In the genomic region with DNA sequence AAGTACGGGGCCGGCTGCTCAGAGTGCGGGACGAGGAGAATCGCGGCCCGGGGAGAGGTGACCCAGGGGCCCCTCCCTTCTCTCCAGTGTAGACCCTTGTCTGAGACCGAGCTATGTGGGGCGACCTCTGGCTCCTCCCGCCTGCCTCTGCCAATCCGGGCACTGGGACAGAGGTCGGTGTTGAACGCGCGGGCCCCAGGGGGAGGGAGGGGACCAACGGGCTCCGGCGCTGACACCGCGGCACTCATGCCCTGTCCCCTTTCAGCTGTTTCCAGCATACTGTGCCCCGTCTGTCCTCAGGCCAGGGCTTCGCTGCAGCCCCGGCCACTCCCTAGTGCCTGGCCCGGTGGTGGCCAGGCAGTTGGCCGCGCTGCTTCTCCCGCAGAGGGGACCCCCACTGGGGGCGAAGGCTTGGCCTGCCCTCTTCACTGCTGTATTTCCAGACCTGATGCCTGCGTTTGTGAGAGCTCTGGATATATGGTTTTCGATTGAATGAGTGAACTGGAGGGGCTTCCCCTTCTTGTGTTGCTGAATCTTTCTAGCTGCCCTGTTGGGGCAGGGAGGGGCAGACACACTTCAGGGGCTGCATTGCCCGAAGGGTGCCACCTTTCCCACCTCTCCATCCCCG, we compare ENCODE assay signal across 8 cellular contexts. TPM values are rescaled to one million over a fixed set of nuclear protein-coding genes. Genes with fewer than 3 reads are reported as not detected.
DNase-seq lines count a peak whose midpoint lies in the region; ATAC-seq and TF ChIP-seq lines count a peak whose summit lies in the region.

No MANE protein-coding gene starts in this region.

- H3K36me3 Mint-ChIP-seq in CD4-positive, CD25-positive, alpha-beta regulatory T cell: peaks cover 30% of the 10 kb centered on the region

- H3K4me3 Mint-ChIP-seq in CD4-positive, CD25-positive, alpha-beta regulatory T cell: peak overlapping the region; percentile 96 to 99 (median 98)

- no peaks in the 10 kb centered on the region for H3K9me3 ChIP-seq in CD4-positive, CD25-positive, alpha-beta regulatory T cell (ENCODE audit: control insufficient read depth in 2 of 2, low read length in 2 of 2)
- no peaks in the 10 kb centered on the region for H3K9me3 ChIP-seq in breast epithelium

- no peaks in the 10 kb centered on the region for H3K27me3 Mint-ChIP-seq in CD4-positive, CD25-positive, alpha-beta regulatory T cell

- H3K27me3 ChIP-seq in CD4-positive, CD25-positive, alpha-beta regulatory T cell (ENCODE audit: control insufficient read depth, insufficient read depth, low read length): no peaks in the 10 kb centered on the region
- no peaks in the 10 kb centered on the region for H3K27me3 ChIP-seq in breast epithelium

- intact Hi-C loops in breast epithelium (cut with DNase I; ENCODE audit: low total_unique reads): no loop called here

- TF ChIP-seq CTCF in breast epithelium (IDR thresholded peaks at IDR 0.05): no peak

- no peak for TF ChIP-seq POLR2A in breast epithelium (IDR thresholded peaks at IDR 0.05)

- peak overlapping the region; percentile 96 for H3K4me3 ChIP-seq in CD4-positive, CD25-positive, alpha-beta regulatory T cell (ENCODE audit: low read depth, low read length)
- peak overlapping the region; percentile 69 to 86 (median 77) for H3K4me3 ChIP-seq in breast epithelium

- H3K27ac ChIP-seq in CD4-positive, CD25-positive, alpha-beta regulatory T cell (ENCODE audit: insufficient read depth, low read length, poor library complexity, severe bottlenecking): peak overlapping the region; percentile 79
- H3K27ac ChIP-seq in breast epithelium: peak overlapping the region; percentile 95

- H3K4me1 ChIP-seq in CD4-positive, CD25-positive, alpha-beta regulatory T cell (ENCODE audit: control insufficient read depth, insufficient read depth, low read length, poor library complexity, severe bottlenecking): peaks cover 37% of the 10 kb centered on the region
- H3K4me1 ChIP-seq in breast epithelium: peaks cover 3% of the 10 kb centered on the region in 2 donors

- ATAC-seq in CD4-positive, CD25-positive, alpha-beta regulatory T cell (ENCODE audit: low read depth in 2 of 2): peak in 1 of 2 donors; percentile 4
- ATAC-seq in GM19397 (IDR thresholded peaks at IDR 0.05; ENCODE audit: unreplicated experiment): peak; percentile 29
- peak; percentile 26 for ATAC-seq in HG03521 (IDR thresholded peaks at IDR 0.05; ENCODE audit: unreplicated experiment)

- peaks cover 8 to 64% (median 40%) of the 10 kb centered on the region in 4 donors for H3K4me1 Mint-ChIP-seq in CD4-positive, CD25-positive, alpha-beta regulatory T cell

- H3K9me3 Mint-ChIP-seq in CD4-positive, CD25-positive, alpha-beta regulatory T cell: peaks cover 0 to 2% (median 0%) of the 10 kb centered on the region in 7 donors

- DNase-seq in CD4-positive, CD25-positive, alpha-beta regulatory T cell: peak; percentile 29 to 50 (median 32)
- DNase-seq in T-helper 22 cell (ENCODE audit: low read depth) (peak; percentile 25), breast epithelium (ENCODE audit: low spot score in 2 of 2) (peak; percentile 44 to 65), iris pigment epithelial cell (ENCODE audit: low read depth) (peak; percentile 8), NCI-H446 (lab: John Stamatoyannopoulos, UW) (no peak)
- peak; percentile 74 for DNase-seq in stimulated activated CD4-positive, alpha-beta T cell treated with anti-CD3 and anti-CD28 coated beads, Interleukin-15, amount 100 ng/mL, for 24 hours

- peaks cover 37% of the 10 kb centered on the region for H3K36me3 ChIP-seq in CD4-positive, CD25-positive, alpha-beta regulatory T cell (ENCODE audit: control insufficient read depth, insufficient read depth, low read length)
- no peaks in the 10 kb centered on the region for H3K36me3 ChIP-seq in breast epithelium

- H3K27ac Mint-ChIP-seq in CD4-positive, CD25-positive, alpha-beta regulatory T cell: peak overlapping the region; percentile 76 to 97 (median 92)

RNA-seq across cellular contexts. Expression of a gene that starts 0.8 kb away (rescaled TPM):
- 49.9 TPM for total RNA-seq in CD4-positive, CD25-positive, alpha-beta regulatory T cell
- polyA plus RNA-seq in CD4-positive, CD25-positive, alpha-beta regulatory T cell: 100 to 1,000 TPM; 346 to 556 (median 398) TPM
- 100 to 1,000 TPM; 160 to 236 (median 202) TPM for total RNA-seq in breast epithelium

RNA-seq across cellular contexts. Expression of a gene that starts 1.0 kb away (rescaled TPM):
- 7.3 TPM for total RNA-seq in CD4-positive, CD25-positive, alpha-beta regulatory T cell
- polyA plus RNA-seq in CD4-positive, CD25-positive, alpha-beta regulatory T cell: 10 to 100 TPM; 16.5 to 24.6 (median 22.3) TPM
- total RNA-seq in breast epithelium: 10 to 100 TPM; 12.5 to 17.0 (median 13.0) TPM

Comparison
In these comparisons a context has a peak if more than half of its experiments do, and no peak if none do; other contexts are left out.
1. DNase-seq: peak in CD4-positive, CD25-positive, alpha-beta regulatory T cell (3 of 3), T-helper 22 cell (single experiment), breast epithelium (2 of 2), iris pigment epithelial cell (single experiment) and stimulated activated CD4-positive, alpha-beta T cell treated with anti-CD3 and anti-CD28 coated beads, Interleukin-15, amount 100 ng/mL, for 24 hours (single experiment); none in NCI-H446 (0 of 2).